In the genomic region with DNA sequence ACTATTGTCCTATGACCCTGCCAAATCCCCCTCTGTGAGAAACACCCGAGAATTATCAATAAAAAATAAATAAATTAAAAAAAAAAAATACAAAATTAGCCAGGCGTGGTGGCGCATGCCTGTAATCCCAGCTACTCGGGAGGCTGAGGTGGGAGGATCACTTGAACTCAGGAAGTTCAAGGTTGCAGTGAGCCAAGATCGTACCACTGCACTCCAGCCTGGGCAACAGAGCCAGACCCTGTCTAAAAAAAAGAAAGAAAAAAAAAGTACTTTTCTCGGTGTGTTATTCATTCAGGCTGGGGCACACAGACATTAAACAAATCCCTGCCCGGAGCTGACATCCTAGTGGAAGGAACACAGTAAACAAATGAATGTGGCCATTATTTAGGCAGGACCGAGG, we compare ENCODE assay signal across 3 cellular contexts. TPM values are rescaled to one million over a fixed set of nuclear protein-coding genes. Genes with fewer than 3 reads are reported as not detected.
"Had no signal": no experiment of that assay in that cellular context is flagged by ENCODE, and none has a peak within 500 bp of the region (broad histone marks: within the 10 kb centered on the region; RNA-seq: fewer than 3 reads in every experiment).

No MANE protein-coding gene starts in this region.

RNA-seq across cellular contexts. Expression of a gene that starts 9.1 kb away (rescaled TPM):
- total RNA-seq: activated T-helper 2 cell treated with anti-CD3 and anti-CD28 coated beads, Interferon-gamma antibody, Interleukin-2, Interleukin-4, amounts not matched to agents 10 μg/mL and 5 μg/mL and 100 μg/mL, durations not matched to agents 14 hours and 24 hours and 36 hours; ascending aorta; body of pancreas had no signal
